ENCODE assay signal across 25 cellular contexts in genomic region chr9:84500859-84501258, GRCh38.
"Had no signal": no experiment of that assay in that cellular context is flagged by ENCODE, and none has a peak within 500 bp of the region (broad histone marks: within the 10 kb centered on the region; RNA-seq: fewer than 3 reads in every experiment).

No MANE protein-coding gene starts in this region.

- H3K4me1 ChIP-seq: lower lobe of right lung, parathyroid adenoma, psoas muscle, right lobe of liver, stomach, testis, tibial artery, upper lobe of right lung had no signal

- H3K36me3 ChIP-seq: lower lobe of right lung, neural progenitor cell, neutrophil, right lobe of liver, stomach, tibial artery, upper lobe of right lung had no signal

- H3K9me3 ChIP-seq: lower lobe of right lung, neutrophil, psoas muscle, right lobe of liver, testis, tibial artery, upper lobe of right lung had no signal

- ATAC-seq: left lobe of liver; lower lobe of right lung; naive thymus-derived CD8-positive, alpha-beta T cell; psoas muscle; stimulated activated naive CD8-positive, alpha-beta T cell treated with anti-CD3 and anti-CD28 coated beads, Interleukin-15, Interleukin-2, amounts not matched to agents 100 U/mL and 50 U/mL, for 24 hours; upper lobe of right lung had no signal

- H3K27ac ChIP-seq: lower lobe of right lung, neural progenitor cell, neutrophil, parathyroid adenoma, psoas muscle, right lobe of liver, stomach, testis, tibial artery, upper lobe of right lung had no signal

- DNase-seq: hippocampal formation; kidney glomerular epithelial cell; lower lobe of right lung; mesenchymal stem cell; naive thymus-derived CD8-positive, alpha-beta T cell; nephron progenitor cell; occipital lobe; psoas muscle; right lobe of liver; stimulated activated CD4-positive, alpha-beta T cell treated with anti-CD3 and anti-CD28 coated beads, Interleukin-12 subunit alpha, Interleukin-12 subunit beta, amount 100 ng/mL, for 4 hours; stimulated activated CD4-positive, alpha-beta T cell treated with anti-CD3 and anti-CD28 coated beads, Interleukin-15, amount 100 ng/mL, for 24 hours; stimulated activated CD4-positive, alpha-beta T cell treated with anti-CD3 and anti-CD28 coated beads, Interleukin-2, amount 100 ng/mL, for 24 hours; stimulated activated CD4-positive, alpha-beta T cell treated with anti-CD3 and anti-CD28 coated beads, Interleukin-4, amount 100 ng/mL, for 1 hour; stimulated activated naive B cell treated with anti-CD40 and anti-IgM and Interleukin-4, amounts not matched to agents 10 μg/mL and 1 μg/mL and 100 μg/mL, for 72 hours; stimulated activated naive CD8-positive, alpha-beta T cell treated with anti-CD3 and anti-CD28 coated beads, Interleukin-15, Interleukin-2, amounts not matched to agents 100 U/mL and 50 U/mL, for 24 hours; stomach; testis; tibial artery; trophoblast cell; upper lobe of right lung had no signal

- H3K27me3 ChIP-seq: neural progenitor cell, neutrophil, right lobe of liver, stomach, testis, tibial artery, upper lobe of right lung had no signal

- H3K4me3 ChIP-seq: lower lobe of right lung, neural progenitor cell, psoas muscle, right lobe of liver, skin epidermis, stomach, testis, tibial artery, upper lobe of right lung had no signal
